8 cellular contexts compared by ENCODE assay signal in the genomic region with DNA sequence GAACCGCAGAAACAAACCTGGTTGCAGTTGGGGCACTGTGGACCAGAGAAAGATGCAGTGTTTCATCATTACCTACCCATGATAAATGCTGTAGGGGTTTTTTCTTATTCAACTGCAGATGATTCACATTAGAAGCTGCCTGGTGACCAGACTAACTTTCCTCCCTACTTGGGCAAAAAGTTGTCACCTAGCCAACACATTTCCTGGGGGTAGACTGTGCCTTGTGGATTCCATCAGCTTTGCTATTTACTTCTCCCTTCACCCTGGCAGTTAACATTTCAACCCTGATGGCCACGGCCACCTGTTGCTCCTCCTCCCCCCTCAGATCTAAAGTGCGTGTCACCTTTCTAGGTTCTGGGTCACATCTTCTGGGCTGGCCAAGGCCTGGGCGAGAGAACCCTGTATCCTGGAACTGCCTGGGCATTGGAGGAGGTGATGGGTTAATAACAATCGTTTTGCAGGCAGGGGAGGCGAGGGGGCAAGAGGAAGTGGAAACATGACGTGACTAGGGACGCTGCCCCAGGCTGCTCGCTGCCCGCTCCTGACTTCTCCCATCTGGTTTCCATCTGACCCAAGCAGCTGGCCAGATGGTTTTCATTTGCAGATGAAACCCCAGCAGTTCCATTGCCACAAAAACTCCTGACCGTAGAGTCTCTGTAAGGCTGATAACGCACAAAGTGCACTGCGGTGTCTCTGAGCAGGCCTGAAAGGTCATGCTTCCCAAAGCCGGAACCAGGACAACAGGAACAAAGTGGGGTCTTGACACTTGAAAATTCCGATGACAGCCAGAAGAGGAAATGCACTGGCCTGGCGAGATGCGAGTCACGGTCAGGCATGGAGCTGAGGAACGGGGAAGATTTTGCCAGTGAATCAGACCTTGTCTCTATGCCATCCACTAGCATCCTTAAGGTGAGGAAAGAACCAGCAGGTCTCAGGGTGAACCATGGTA. TPM values are rescaled to one million over a fixed set of nuclear protein-coding genes. Genes with fewer than 3 reads are reported as not detected.
A peak's percentile ranks its signal among the peaks of the same experiment; 100 is the strongest.
DNase-seq lines count a peak whose midpoint lies in the region; ATAC-seq lines count a peak whose summit lies in the region.

No MANE protein-coding gene starts in this region.

- DNase-seq in GM04503 (ENCODE audit: low read depth) (peak; percentile 79), SJSA1 (ENCODE audit: low read depth in 1 of 2, low spot score in 2 of 2) (peak; percentile 76 to 80), 8988T (no peak), NCI-H146 treated with DMSO at 0.1 percent for 48 hours (lab: John Stamatoyannopoulos, UW; ENCODE audit: unreplicated experiment) (no peak), HuH-7 (ENCODE audit: low spot score) (no peak)

- H3K27me3 ChIP-seq in SJSA1 (replicated peaks) (no peaks in the 10 kb centered on the region), endocrine pancreas (ENCODE audit: control insufficient read depth, insufficient read depth, low read length) (no peaks in the 10 kb centered on the region), mucosa of rectum (ENCODE audit: control insufficient read depth in 2 of 2, insufficient read depth in 2 of 2, low read length in 2 of 2) (no peaks in the 10 kb centered on the region)

- H3K4me1 ChIP-seq in SJSA1 (replicated peaks): peaks cover 86% of the 10 kb centered on the region
- H3K4me1 ChIP-seq in endocrine pancreas (ENCODE audit: control insufficient read depth, insufficient read depth, low read length): peaks cover 19% of the 10 kb centered on the region
- H3K4me1 ChIP-seq in mucosa of rectum (ENCODE audit: control insufficient read depth in 2 of 2, insufficient read depth in 2 of 2, low read length in 2 of 2): peaks cover 36 to 53% of the 10 kb centered on the region in 2 donors

- no peak overlapping the region for H3K4me3 ChIP-seq in SJSA1
- H3K4me3 ChIP-seq in endocrine pancreas (ENCODE audit: control insufficient read depth, insufficient read depth, low read length): no peak overlapping the region
- H3K4me3 ChIP-seq in mucosa of rectum (ENCODE audit: low read length in 2 of 2): peak overlapping the region in 1 of 2 donors; percentile 26

- H3K9me3 ChIP-seq in SJSA1 (replicated peaks) (no peaks in the 10 kb centered on the region), endocrine pancreas (ENCODE audit: control insufficient read depth, low read length) (no peaks in the 10 kb centered on the region), mucosa of rectum (ENCODE audit: control insufficient read depth in 2 of 2, low read length in 2 of 2) (no peaks in the 10 kb centered on the region)

- ATAC-seq in HG03175 (IDR thresholded peaks at IDR 0.05; ENCODE audit: unreplicated experiment): no peak

- H3K9ac ChIP-seq in endocrine pancreas (ENCODE audit: control insufficient read depth, insufficient read depth, low read length) (peak overlapping the region; percentile 30), mucosa of rectum (ENCODE audit: low read depth in 1 of 2, low read length in 2 of 2) (peak overlapping the region; percentile 24 to 30)

- H3K27ac ChIP-seq in SJSA1: peak overlapping the region; percentile 28; the same call in 1 of the 2 replicates
- H3K27ac ChIP-seq in mucosa of rectum (ENCODE audit: low read depth in 2 of 2, low read length in 2 of 2): peak overlapping the region; percentile 67 to 78

- peaks cover 25% of the 10 kb centered on the region for H3K36me3 ChIP-seq in SJSA1
- no peaks in the 10 kb centered on the region for H3K36me3 ChIP-seq in endocrine pancreas (ENCODE audit: control insufficient read depth, insufficient read depth, low read length)
- H3K36me3 ChIP-seq in mucosa of rectum (ENCODE audit: control insufficient read depth in 2 of 2, insufficient read depth in 2 of 2, low read length in 2 of 2): peaks cover 0 to 11% of the 10 kb centered on the region in 2 donors

RNA-seq across cellular contexts. Expression of a gene that starts 36.6 kb away (rescaled TPM):
- total RNA-seq in SJSA1 (2014; rRNA removed; shearing (Covaris generic)): 143 and 225 TPM in 2 replicates

Comparison
In these comparisons a context has a peak if more than half of its experiments do, and no peak if none do; other contexts are left out.
1. DNase-seq: peak in GM04503 (single experiment) and SJSA1 (2 of 2); none in 8988T (single experiment), NCI-H146 treated with DMSO at 0.1 percent for 48 hours (single experiment) and HuH-7 (single experiment).